ENCODE assay signal across 8 cellular contexts in the genomic region with DNA sequence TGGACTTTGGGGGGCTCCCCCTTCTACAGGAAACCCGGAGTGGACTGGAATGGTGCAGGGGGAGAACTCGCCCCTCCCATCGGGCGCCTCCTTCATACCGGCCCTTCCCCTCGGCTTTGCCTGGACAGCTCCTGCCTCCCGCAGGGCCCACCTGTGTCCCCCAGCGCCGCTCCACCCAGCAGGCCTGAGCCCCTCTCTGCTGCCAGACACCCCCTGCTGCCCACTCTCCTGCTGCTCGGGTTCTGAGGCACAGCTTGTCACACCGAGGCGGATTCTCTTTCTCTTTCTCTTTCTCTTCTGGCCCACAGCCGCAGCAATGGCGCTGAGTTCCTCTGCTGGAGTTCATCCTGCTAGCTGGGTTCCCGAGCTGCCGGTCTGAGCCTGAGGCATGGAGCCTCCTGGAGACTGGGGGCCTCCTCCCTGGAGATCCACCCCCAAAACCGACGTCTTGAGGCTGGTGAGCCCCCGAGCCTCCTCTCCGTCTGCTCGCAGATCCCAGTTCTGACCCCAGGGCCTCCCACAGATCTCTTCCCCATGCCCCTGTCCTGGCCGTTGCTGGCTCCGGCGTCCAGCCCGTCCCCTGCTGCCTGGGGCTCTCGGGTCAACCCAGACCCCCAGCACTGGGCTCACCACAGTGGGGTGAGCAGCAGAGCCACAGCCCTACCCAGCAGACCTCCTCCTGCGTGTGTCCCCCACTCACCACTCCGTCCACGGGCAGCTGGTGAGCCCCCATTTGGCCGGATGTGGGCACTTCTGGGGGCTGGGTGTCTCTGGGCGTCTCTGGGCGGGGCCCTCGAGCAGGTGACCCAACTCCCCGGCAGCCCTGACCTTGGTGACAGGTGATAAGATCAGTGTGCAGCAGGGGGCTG. TPM values are rescaled to one million over a fixed set of nuclear protein-coding genes. Genes with fewer than 3 reads are reported as not detected.
DNase-seq lines count a peak whose midpoint lies in the region; ATAC-seq and TF ChIP-seq lines count a peak whose summit lies in the region.

A gene (plus strand): TSS at position 95 of the 869 bp plus-strand sequence. CDS start 294 bp downstream, at position 389.

- H3K36me3 Mint-ChIP-seq in activated CD4-positive, alpha-beta T cell treated with anti-CD3 and anti-CD28 coated beads for 36 hours (ENCODE audit: low read depth) = peaks cover 34% of the 10 kb centered on the region
- H3K36me3 Mint-ChIP-seq in dendritic cell treated with granulocyte-macrophage colony-stimulating factor and Interleukin-4, amounts not matched to agents 40 ng/mL and 50 ng/mL, for 4 days (ENCODE audit: low read depth) = peaks cover 67% of the 10 kb centered on the region

- POLR2A ChIA-PET in activated CD4-positive, alpha-beta T cell treated with anti-CD3 and anti-CD28 coated beads for 36 hours (lab: Charles Lee) = interaction anchor here (0.6 to 2.2 kb wide), 6 partner anchors 9 to 31 kb away, joined by 3 to 23 read pairs (median 4); a partner anchor contains a TSS

- H3K9me3 Mint-ChIP-seq in activated CD4-positive, alpha-beta T cell treated with anti-CD3 and anti-CD28 coated beads for 36 hours (ENCODE audit: low read depth) = no peaks in the 10 kb centered on the region
- H3K9me3 Mint-ChIP-seq in dendritic cell treated with granulocyte-macrophage colony-stimulating factor and Interleukin-4, amounts not matched to agents 40 ng/mL and 50 ng/mL, for 4 days = no peaks in the 10 kb centered on the region

- H3K4me3 ChIP-seq in Jurkat, Clone E6-1 (ENCODE audit: low read length) = peak within 1 kb of the TSS; percentile 64
- H3K4me3 ChIP-seq in mucosa of descending colon = peak within 1 kb of the TSS; percentile 72

- ATAC-seq in GM19324 (IDR thresholded peaks at IDR 0.05; ENCODE audit: low FRiP score, unreplicated experiment) (peak; percentile 34), mucosa of descending colon (peak; percentile 71)
- ATAC-seq in activated CD4-positive, alpha-beta T cell treated with anti-CD3 and anti-CD28 coated beads for 36 hours = peak; percentile 61
- ATAC-seq in stimulated activated naive CD8-positive, alpha-beta T cell treated with anti-CD3 and anti-CD28 coated beads, Interleukin-15, Interleukin-2, amounts not matched to agents 100 U/mL and 50 U/mL, for 24 hours = peak; percentile 56

- peak within 1 kb of the TSS; percentile 98 for H3K27ac Mint-ChIP-seq in activated CD4-positive, alpha-beta T cell treated with anti-CD3 and anti-CD28 coated beads for 36 hours
- H3K27ac Mint-ChIP-seq in dendritic cell treated with granulocyte-macrophage colony-stimulating factor and Interleukin-4, amounts not matched to agents 40 ng/mL and 50 ng/mL, for 4 days = peak within 1 kb of the TSS; percentile 96

- intact Hi-C loops in activated CD4-positive, alpha-beta T cell treated with anti-CD3 and anti-CD28 coated beads for 36 hours (cut with DNase I, micrococcal nuclease) = loop anchor here (1.0 to 5.0 kb wide), 8 partner anchors 8 to 231 kb away; a partner anchor contains a TSS
- intact Hi-C loops in dendritic cell treated with granulocyte-macrophage colony-stimulating factor and Interleukin-4, amounts not matched to agents 40 ng/mL and 50 ng/mL, for 4 days (cut with micrococcal nuclease) = loop anchor here (1.0 kb wide), 1 partner anchor 8 kb away; no protein-coding TSS in a partner anchor
- intact Hi-C loops in mucosa of descending colon (cut with DNase I, micrococcal nuclease) = no loop called here

- DNase-seq in AML-193 (lab: John Stamatoyannopoulos, UW) = peak; percentile 47 to 63
- peak; percentile 54 for DNase-seq in Jurkat, Clone E6-1 (ENCODE audit: low read depth, low spot score)
- peak; percentile 85 for DNase-seq in activated CD4-positive, alpha-beta T cell treated with anti-CD3 and anti-CD28 coated beads for 36 hours
- peak; percentile 85 to 92 (median 89) for DNase-seq in mucosa of descending colon
- DNase-seq in stimulated activated naive CD8-positive, alpha-beta T cell treated with anti-CD3 and anti-CD28 coated beads, Interleukin-15, Interleukin-2, amounts not matched to agents 100 U/mL and 50 U/mL, for 24 hours = peak; percentile 63
- no peak for DNase-seq in superior temporal gyrus (ENCODE audit: extremely low spot score)

- peaks cover 5% of the 10 kb centered on the region for H3K36me3 ChIP-seq in mucosa of descending colon (ENCODE audit: low read depth)

- H3K27me3 Mint-ChIP-seq in activated CD4-positive, alpha-beta T cell treated with anti-CD3 and anti-CD28 coated beads for 36 hours = no peaks in the 10 kb centered on the region
- peaks cover 9% of the 10 kb centered on the region for H3K27me3 Mint-ChIP-seq in dendritic cell treated with granulocyte-macrophage colony-stimulating factor and Interleukin-4, amounts not matched to agents 40 ng/mL and 50 ng/mL, for 4 days

- H3K4me1 Mint-ChIP-seq in activated CD4-positive, alpha-beta T cell treated with anti-CD3 and anti-CD28 coated beads for 36 hours = peaks cover 38% of the 10 kb centered on the region
- H3K4me1 Mint-ChIP-seq in dendritic cell treated with granulocyte-macrophage colony-stimulating factor and Interleukin-4, amounts not matched to agents 40 ng/mL and 50 ng/mL, for 4 days (ENCODE audit: low read depth) = peaks cover 68% of the 10 kb centered on the region

- H3K4me3 Mint-ChIP-seq in activated CD4-positive, alpha-beta T cell treated with anti-CD3 and anti-CD28 coated beads for 36 hours = peak within 1 kb of the TSS; percentile 98
- peak within 1 kb of the TSS; percentile 84 for H3K4me3 Mint-ChIP-seq in dendritic cell treated with granulocyte-macrophage colony-stimulating factor and Interleukin-4, amounts not matched to agents 40 ng/mL and 50 ng/mL, for 4 days

- peaks cover 42% of the 10 kb centered on the region for H3K4me1 ChIP-seq in mucosa of descending colon (ENCODE audit: low read depth)

- no peak for TF ChIP-seq CTCF in mucosa of descending colon (IDR thresholded peaks at IDR 0.05)

- H3K9me3 ChIP-seq in mucosa of descending colon = no peaks in the 10 kb centered on the region

- CTCF ChIA-PET in activated CD4-positive, alpha-beta T cell treated with anti-CD3 and anti-CD28 coated beads for 36 hours (lab: Charles Lee) = interaction anchor here (0.6 to 3.6 kb wide), 7 partner anchors 9 to 543 kb away, joined by 3 to 25 read pairs (median 4); a partner anchor contains a TSS

RNA-seq across cellular contexts. Expression of the gene that starts here (rescaled TPM):
- 10.1 TPM for polyA plus RNA-seq in Jurkat, Clone E6-1 (2012; ENCODE audit: insufficient read depth, insufficient read length)
- 100 to 1,000 TPM; 135 to 145 TPM for total RNA-seq in activated CD4-positive, alpha-beta T cell treated with anti-CD3 and anti-CD28 coated beads for 36 hours
- total RNA-seq in mucosa of descending colon = 100 to 1,000 TPM; 143 to 206 (median 146) TPM

Comparison
In these comparisons a context has a peak if more than half of its experiments do, and no peak if none do; other contexts are left out.
1. intact Hi-C loops: an anchor here in activated CD4-positive, alpha-beta T cell treated with anti-CD3 and anti-CD28 coated beads for 36 hours (1.0 to 5.0 kb wide) and dendritic cell treated with granulocyte-macrophage colony-stimulating factor and Interleukin-4, amounts not matched to agents 40 ng/mL and 50 ng/mL, for 4 days (1.0 kb wide); none called in mucosa of descending colon.